In the genomic region with DNA sequence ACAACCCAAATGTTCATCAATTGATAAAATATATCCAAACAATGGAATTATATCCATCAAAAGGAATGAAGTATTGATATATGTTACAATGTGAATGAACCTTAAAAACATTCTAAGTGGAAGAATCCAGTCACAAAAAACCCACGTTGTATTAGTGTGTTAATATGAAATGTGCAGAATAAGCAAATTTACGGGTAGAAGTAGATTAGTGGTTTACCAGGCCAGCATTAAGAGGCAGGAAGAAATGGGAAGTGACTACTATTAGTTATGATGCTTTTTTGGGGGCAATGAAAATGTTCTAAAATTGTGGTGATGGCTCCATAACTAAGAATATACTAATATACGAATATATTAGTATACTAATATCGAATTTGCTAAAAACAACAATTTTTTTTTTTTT, we compare ENCODE assay signal across 10 cellular contexts. TPM values are rescaled to one million over a fixed set of nuclear protein-coding genes. Genes with fewer than 3 reads are reported as not detected.
DNase-seq lines count a peak whose midpoint lies in the region; ATAC-seq and TF ChIP-seq lines count a peak whose summit lies in the region.
"Had no signal": no experiment of that assay in that cellular context is flagged by ENCODE, and none has a peak within 500 bp of the region (broad histone marks: within the 10 kb centered on the region; RNA-seq: fewer than 3 reads in every experiment).

No MANE protein-coding gene starts in this region.

- no peak for TF ChIP-seq CTCF in foreskin keratinocyte (conservative IDR thresholded peaks at IDR 0.05)

- peaks cover 20% of the 10 kb centered on the region for H3K36me3 Mint-ChIP-seq in T-helper 1 cell treated with Interleukin-12 subunit alpha and Interleukin-12 subunit beta and Interleukin-4 antibody, amounts not matched to agents 30 μg/mL and 1 μg/mL, for 36 hours (ENCODE audit: low read depth)
- peaks cover 15% of the 10 kb centered on the region for H3K36me3 Mint-ChIP-seq in effector memory CD8-positive, alpha-beta T cell (ENCODE audit: insufficient read depth)

- peaks cover 6% of the 10 kb centered on the region for H3K27me3 Mint-ChIP-seq in T-helper 1 cell treated with Interleukin-12 subunit alpha and Interleukin-12 subunit beta and Interleukin-4 antibody, amounts not matched to agents 30 μg/mL and 1 μg/mL, for 36 hours (ENCODE audit: low read depth)
- H3K27me3 Mint-ChIP-seq in effector memory CD8-positive, alpha-beta T cell: no peaks in the 10 kb centered on the region

- H3K9me3 Mint-ChIP-seq in T-helper 1 cell treated with Interleukin-12 subunit alpha and Interleukin-12 subunit beta and Interleukin-4 antibody, amounts not matched to agents 30 μg/mL and 1 μg/mL, for 36 hours: peaks cover 17% of the 10 kb centered on the region
- peaks cover 0 to 1% of the 10 kb centered on the region in 2 donors for H3K9me3 Mint-ChIP-seq in effector memory CD8-positive, alpha-beta T cell

- peak overlapping the region; percentile 75 for H3K4me3 Mint-ChIP-seq in T-helper 1 cell treated with Interleukin-12 subunit alpha and Interleukin-12 subunit beta and Interleukin-4 antibody, amounts not matched to agents 30 μg/mL and 1 μg/mL, for 36 hours
- H3K4me3 Mint-ChIP-seq in effector memory CD8-positive, alpha-beta T cell: peak overlapping the region; percentile 35 to 94

- no peak overlapping the region for H2AFZ ChIP-seq in neuron (ENCODE audit: low read depth, low read length)

- ATAC-seq in effector memory CD8-positive, alpha-beta T cell (replicated peaks): no peak
- ATAC-seq in foreskin keratinocyte: no peak

- H3K27ac Mint-ChIP-seq in T-helper 1 cell treated with Interleukin-12 subunit alpha and Interleukin-12 subunit beta and Interleukin-4 antibody, amounts not matched to agents 30 μg/mL and 1 μg/mL, for 36 hours: no peak overlapping the region
- no peak overlapping the region for H3K27ac Mint-ChIP-seq in effector memory CD8-positive, alpha-beta T cell

- no peak overlapping the region for H3K27ac ChIP-seq in foreskin keratinocyte

- H3K4me3 ChIP-seq in neuron (ENCODE audit: low read length): peak overlapping the region; percentile 61

- H3K4me1 Mint-ChIP-seq in T-helper 1 cell treated with Interleukin-12 subunit alpha and Interleukin-12 subunit beta and Interleukin-4 antibody, amounts not matched to agents 30 μg/mL and 1 μg/mL, for 36 hours (ENCODE audit: low read depth): peaks cover 31% of the 10 kb centered on the region
- peaks cover 29 to 48% of the 10 kb centered on the region in 2 donors for H3K4me1 Mint-ChIP-seq in effector memory CD8-positive, alpha-beta T cell (ENCODE audit: low read depth in 2 of 2)

- no peaks in the 10 kb centered on the region for H3K36me3 ChIP-seq in neuron (ENCODE audit: insufficient read depth, low read length)

- H3K9me3 ChIP-seq in neuron (ENCODE audit: low read length): peaks cover 1% of the 10 kb centered on the region

- no peaks in the 10 kb centered on the region for H3K4me1 ChIP-seq in neuron (ENCODE audit: insufficient read depth, low read length)
- H3K4me1 ChIP-seq in foreskin keratinocyte: peaks cover 4% of the 10 kb centered on the region

- DNase-seq in T-helper 1 cell (no peak), NAMALWA (ENCODE audit: low spot score) (peak; percentile 3), foreskin keratinocyte (no peak), SIG-M5 treated with dmso at 0.1 percent for 504 hours (lab: John Stamatoyannopoulos, UW; ENCODE audit: unreplicated experiment) (no peak), DMS153 (lab: John Stamatoyannopoulos, UW) (no peak)
- no peak for DNase-seq in effector memory CD8-positive, alpha-beta T cell
- DNase-seq: left colon, SW 1271 had no signal

- H3K27me3 ChIP-seq in neuron (ENCODE audit: insufficient read depth, low read length) (no peaks in the 10 kb centered on the region), foreskin keratinocyte (no peaks in the 10 kb centered on the region)

RNA-seq across cellular contexts. Expression of a gene that starts 1.5 kb away (rescaled TPM):
- 41.7 and 44.2 TPM in 2 replicates for total RNA-seq in foreskin keratinocyte
- 58.1 and 60.0 TPM in 2 replicates for polyA plus RNA-seq in foreskin keratinocyte

RNA-seq across cellular contexts. Expression of a gene that starts 58.9 kb away (rescaled TPM):
- total RNA-seq in foreskin keratinocyte: 15.8 and 20.1 TPM in 2 replicates
- 7.8 and 8.6 TPM in 2 replicates for polyA plus RNA-seq in foreskin keratinocyte
